26 cellular contexts compared by ENCODE assay signal in the genomic region with DNA sequence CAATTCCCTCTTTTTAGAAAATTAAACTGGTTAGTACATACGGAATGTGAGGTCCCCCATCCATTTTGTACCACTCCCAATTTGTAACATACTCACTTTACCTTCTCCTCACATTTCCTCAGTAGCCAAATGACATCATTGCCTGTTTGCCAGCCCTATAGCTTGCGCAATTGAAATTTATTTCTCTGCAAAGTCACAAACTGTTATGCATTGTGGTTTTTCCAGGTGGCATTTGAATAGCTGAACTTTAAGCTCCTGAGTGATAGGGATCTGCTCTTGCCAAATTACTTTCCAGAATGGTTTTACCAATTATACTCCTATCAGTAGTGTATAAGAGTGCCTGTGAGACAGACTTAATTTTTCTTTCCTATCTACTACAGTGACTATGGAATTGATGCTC. TPM values are rescaled to one million over a fixed set of nuclear protein-coding genes. Genes with fewer than 3 reads are reported as not detected.
A peak's percentile ranks its signal among the peaks of the same experiment; 100 is the strongest.
DNase-seq lines count a peak whose midpoint lies in the region; ATAC-seq, FAIRE-seq and TF ChIP-seq lines count a peak whose summit lies in the region.
"Had no signal": no experiment of that assay in that cellular context is flagged by ENCODE, and none has a peak within 500 bp of the region (broad histone marks: within the 10 kb centered on the region; RNA-seq: fewer than 3 reads in every experiment).

No MANE protein-coding gene starts in this region.

- H3K4me3 ChIP-seq in bronchial epithelial cell (ENCODE audit: low read depth, low read length) = no peak overlapping the region
- H3K4me3 ChIP-seq: tibial artery had no signal

- DNase-seq in EL (peak; percentile 48), M059J (ENCODE audit: low read depth) (peak; percentile 49), bronchial epithelial cell (ENCODE audit: low read depth) (peak; percentile 52), iris pigment epithelial cell (ENCODE audit: low read depth) (peak; percentile 66), NCI-H526 (lab: John Stamatoyannopoulos, UW) (no peak), SK-N-DZ (ENCODE audit: low spot score) (no peak), mesenteric fat pad (ENCODE audit: low spot score) (no peak)
- DNase-seq: activated CD4-positive, alpha-beta T cell treated with anti-CD3 and anti-CD28 coated beads, Interleukin-2, amount 10 ng/mL, durations not matched to agents 24 days and 14 days; activated CD8-positive, alpha-beta memory T cell treated with anti-CD3 and anti-CD28 coated beads, Interleukin-2, amount 10 ng/mL, durations not matched to agents 7 days and 5 days; activated naive CD8-positive, alpha-beta T cell treated with anti-CD3 and anti-CD28 coated beads for 36 hours; DMS 273 treated with DMSO at 0.1 percent for 48 hours; GF-D8; natural killer cell; NCI-H1436 treated with DMSO at 0.1 percent for 48 hours; NCI-H2171; NCI-H526 treated with DMSO at 0.1 percent for 48 hours; Right ventricle myocardium superior; stimulated activated CD4-positive, alpha-beta T cell treated with anti-CD3 and anti-CD28 coated beads, Interleukin-1b, Interleukin-23, amount 100 ng/mL, for 48 hours; stimulated activated naive B cell treated with anti-CD40 and anti-IgM and Interleukin-4, amounts not matched to agents 10 μg/mL and 1 μg/mL and 100 μg/mL, for 72 hours; tibial artery had no signal

- no peak for ATAC-seq in GM19324 (IDR thresholded peaks at IDR 0.05; ENCODE audit: low FRiP score, unreplicated experiment)
- ATAC-seq: activated CD8-positive, alpha-beta memory T cell treated with anti-CD3 and anti-CD28 coated beads, Interleukin-2, amount 10 ng/mL, durations not matched to agents 7 days and 5 days; activated T-helper 17 cell treated with anti-CD3 and anti-CD28 coated beads, Interleukin-2, amount 50 U/mL, for 72 hours; gastroesophageal sphincter; natural killer cell; stimulated activated naive B cell treated with anti-CD40 and anti-IgM and Interleukin-4, amounts not matched to agents 10 μg/mL and 1 μg/mL and 100 μg/mL, for 72 hours had no signal

- H3K36me3 ChIP-seq in bronchial epithelial cell (ENCODE audit: control insufficient read depth, insufficient read depth, low read length) = no peaks in the 10 kb centered on the region
- H3K36me3 ChIP-seq: gastroesophageal sphincter, tibial artery had no signal

- no peaks in the 10 kb centered on the region for H3K27me3 ChIP-seq in bronchial epithelial cell (ENCODE audit: control insufficient read depth, insufficient read depth, low read length)
- H3K27me3 ChIP-seq: gastroesophageal sphincter, tibial artery had no signal

- TF ChIP-seq CTCF in bronchial epithelial cell (IDR thresholded peaks at IDR 0.05; ENCODE audit: insufficient read depth, low read length, severe bottlenecking) = no peak

- no peak for FAIRE-seq in bronchial epithelial cell (lab: Jason Lieb, UNC)
- FAIRE-seq: GM12891, H54, TTC549 had no signal

RNA-seq across cellular contexts. Expression of a gene that starts 7.7 kb away (rescaled TPM):
- 2.2 and 7.2 TPM in 2 replicates for total RNA-seq in M059J (2014; rRNA removed; shearing (Covaris generic))
- total RNA-seq in bronchial epithelial cell (48.4 and 63.1 TPM in 2 replicates), mesenteric fat pad (1.7 TPM)
- polyA plus RNA-seq in SK-N-DZ (2014; cell fraction: cytosol; rRNA removed) = not detected in 2 replicates
- polyA plus RNA-seq in SK-N-DZ (2014; cell fraction: nucleus; rRNA removed) = not detected in 2 replicates
- total RNA-seq: activated CD4-positive, alpha-beta T cell treated with anti-CD3 and anti-CD28 coated beads, Interleukin-2, amount 10 ng/mL, durations not matched to agents 24 days and 14 days; activated CD8-positive, alpha-beta memory T cell treated with anti-CD3 and anti-CD28 coated beads, Interleukin-2, amount 10 ng/mL, durations not matched to agents 7 days and 5 days; activated naive CD8-positive, alpha-beta T cell treated with anti-CD3 and anti-CD28 coated beads for 36 hours; activated T-helper 17 cell treated with anti-CD3 and anti-CD28 coated beads, Interleukin-2, amount 50 U/mL, for 72 hours; natural killer cell had no signal

RNA-seq across cellular contexts. Expression of a gene that starts 9.1 kb away (rescaled TPM):
- 0.47 and 0.94 TPM in 2 replicates for total RNA-seq in M059J (2014; rRNA removed; shearing (Covaris generic))
- total RNA-seq in bronchial epithelial cell = 21.1 and 23.4 TPM in 2 replicates
- not detected in 2 replicates for polyA plus RNA-seq in SK-N-DZ (2014; cell fraction: cytosol; rRNA removed)
- polyA plus RNA-seq in SK-N-DZ (2014; cell fraction: nucleus; rRNA removed) = not detected in 2 replicates
- 0.16 TPM for total RNA-seq in mesenteric fat pad
- total RNA-seq: activated CD4-positive, alpha-beta T cell treated with anti-CD3 and anti-CD28 coated beads, Interleukin-2, amount 10 ng/mL, durations not matched to agents 24 days and 14 days; activated CD8-positive, alpha-beta memory T cell treated with anti-CD3 and anti-CD28 coated beads, Interleukin-2, amount 10 ng/mL, durations not matched to agents 7 days and 5 days; activated naive CD8-positive, alpha-beta T cell treated with anti-CD3 and anti-CD28 coated beads for 36 hours; activated T-helper 17 cell treated with anti-CD3 and anti-CD28 coated beads, Interleukin-2, amount 50 U/mL, for 72 hours; natural killer cell had no signal

Comparison
In these comparisons a context has a peak if more than half of its experiments do, and no peak if none do; other contexts are left out.
1. DNase-seq: peak in EL (single experiment), M059J (single experiment), bronchial epithelial cell (single experiment) and iris pigment epithelial cell (single experiment); none in NCI-H526 (0 of 2), SK-N-DZ (single experiment) and mesenteric fat pad (single experiment).
2. RNA of a gene that starts 9.1 kb away (total RNA-seq): 21.1 to 23.4 TPM in bronchial epithelial cell; 0.47 to 0.94 TPM in M059J and 0.16 TPM in mesenteric fat pad (single experiment); every median in the first group is over 10 times any median in the second.